16 cellular contexts compared by ENCODE assay signal in the genomic region with DNA sequence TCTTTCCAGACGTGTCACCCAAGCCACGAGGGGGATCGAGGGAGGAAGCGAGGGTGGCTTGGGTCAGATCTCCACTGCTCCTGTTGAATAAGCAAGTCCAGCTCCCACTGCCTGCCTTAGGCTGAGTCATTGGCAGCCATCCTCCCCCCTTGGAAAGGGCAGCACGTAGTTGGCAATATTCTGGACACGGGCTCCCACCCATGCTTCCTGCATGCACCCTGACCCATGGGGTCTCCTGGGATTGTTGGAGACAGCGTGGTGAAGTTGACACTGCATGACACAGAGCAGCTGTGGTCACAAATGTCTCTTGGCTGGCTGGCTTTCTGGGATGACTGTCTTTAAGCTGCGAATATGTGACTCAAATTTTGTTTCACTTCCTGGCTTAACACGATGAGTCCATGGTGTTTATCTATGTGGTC. TPM values are rescaled to one million over a fixed set of nuclear protein-coding genes. Genes with fewer than 3 reads are reported as not detected.
DNase-seq lines count a peak whose midpoint lies in the region; TF ChIP-seq lines count a peak whose summit lies in the region.
"Had no signal": no experiment of that assay in that cellular context is flagged by ENCODE, and none has a peak within 500 bp of the region (broad histone marks: within the 10 kb centered on the region; RNA-seq: fewer than 3 reads in every experiment).

No MANE protein-coding gene starts in this region.

- H2BK15ac ChIP-seq in neuronal stem cell (ENCODE audit: low read length): no peak overlapping the region

- no peaks in the 10 kb centered on the region for H3K36me3 ChIP-seq in ACC112 (ENCODE audit: insufficient read depth, low read length)
- H3K36me3 ChIP-seq in brain microvascular endothelial cell (replicated peaks): no peaks in the 10 kb centered on the region
- H3K36me3 ChIP-seq in neuronal stem cell (replicated peaks in 1 of 2; ENCODE audit: control insufficient read depth in 2 of 2, insufficient read depth in 2 of 2, low read length in 2 of 2): no peaks in the 10 kb centered on the region
- H3K36me3 ChIP-seq in prostate gland: no peaks in the 10 kb centered on the region
- H3K36me3 ChIP-seq: upper lobe of right lung had no signal

- no peak overlapping the region for H2BK12ac ChIP-seq in neuronal stem cell (ENCODE audit: low read length)

- H4K91ac ChIP-seq in neuronal stem cell (ENCODE audit: low read depth, low read length, poor library complexity): no peak overlapping the region

- H3K27me3 ChIP-seq in ACC112 (ENCODE audit: insufficient read depth, low read length): no peaks in the 10 kb centered on the region
- H3K27me3 ChIP-seq in brain microvascular endothelial cell (replicated peaks): no peaks in the 10 kb centered on the region
- H3K27me3 ChIP-seq in neuronal stem cell (ENCODE audit: control insufficient read depth in 3 of 3, insufficient read depth in 3 of 3, low read depth in 1 of 3, low read length in 3 of 3): peaks cover 0 to 3% (median 0%) of the 10 kb centered on the region in 3 experiments
- H3K27me3 ChIP-seq in prostate gland (replicated peaks; ENCODE audit: insufficient read depth): no peaks in the 10 kb centered on the region
- H3K27me3 ChIP-seq: upper lobe of right lung had no signal

- H3K27ac ChIP-seq in ACC112 (ENCODE audit: low read depth, low read length) (no peak overlapping the region), brain microvascular endothelial cell (no peak overlapping the region), neuronal stem cell (replicated peaks; ENCODE audit: low read length) (no peak overlapping the region), prostate gland (no peak overlapping the region)
- H3K27ac ChIP-seq: upper lobe of right lung had no signal

- DNase-seq in HFFc6: peak; percentile 12
- peak; percentile 34 for DNase-seq in brain microvascular endothelial cell
- DNase-seq in neuronal stem cell (ENCODE audit: low spot score): no peak
- DNase-seq in epidermal melanocyte (ENCODE audit: insufficient read length, low spot score): no peak
- no peak for DNase-seq in prostate gland (ENCODE audit: low spot score)
- DNase-seq in GOT3 (lab: John Stamatoyannopoulos, UW): no peak
- DNase-seq in GM10266 (ENCODE audit: extremely low spot score): no peak
- DNase-seq: activated CD4-positive, alpha-beta T cell treated with anti-CD3 and anti-CD28 coated beads, Interleukin-2, amount 10 ng/mL, durations not matched to agents 7 days and 5 days; DMS79; effector memory CD8-positive, alpha-beta T cell; NCI-H1092; stimulated activated CD4-positive, alpha-beta T cell treated with anti-CD3 and anti-CD28 coated beads, Interleukin-15, amount 100 ng/mL, for 24 hours; upper lobe of right lung had no signal

- H3K18ac ChIP-seq in neuronal stem cell (ENCODE audit: low read length): peak overlapping the region; percentile 3

- H3K9me3 Mint-ChIP-seq in HFFc6: no peaks in the 10 kb centered on the region
- H3K9me3 Mint-ChIP-seq: activated CD4-positive, alpha-beta T cell treated with anti-CD3 and anti-CD28 coated beads, Interleukin-2, amount 10 ng/mL, durations not matched to agents 7 days and 5 days; effector memory CD8-positive, alpha-beta T cell; GM23338 had no signal

- intact Hi-C loops in prostate gland (cut with DNase I): no loop called here

- in situ Hi-C loops in brain microvascular endothelial cell (cut with HindIII; ENCODE audit: low pct_ligation_motif_present, low sequenced_read_pairs): loop anchor here (25.0 kb wide), 1 partner anchor 155 kb away; no protein-coding TSS in a partner anchor

- H3K27me3 Mint-ChIP-seq in HFFc6 (ENCODE audit: insufficient read depth): peaks cover 10% of the 10 kb centered on the region

- TF ChIP-seq POLR2A in prostate gland (IDR thresholded peaks at IDR 0.05): no peak

- no peak overlapping the region for H3K4me2 ChIP-seq in neuronal stem cell (ENCODE audit: insufficient read depth, low read length, poor library complexity, severe bottlenecking)
- H3K4me2 ChIP-seq: GM23338 had no signal

- H3K36me3 Mint-ChIP-seq in HFFc6 (ENCODE audit: low read depth): no peaks in the 10 kb centered on the region

- no peaks in the 10 kb centered on the region for H3K9me3 ChIP-seq in neuronal stem cell (replicated peaks in 1 of 2; ENCODE audit: control insufficient read depth in 2 of 2, insufficient read depth in 1 of 2, low read depth in 1 of 2, low read length in 2 of 2)
- no peaks in the 10 kb centered on the region for H3K9me3 ChIP-seq in prostate gland
- H3K9me3 ChIP-seq: upper lobe of right lung had no signal

- H3K4me3 ChIP-seq in ACC112 (ENCODE audit: low read depth, low read length) (0 out of 2 replicates have a peak overlapping the region, but pooled peaks have one; percentile 16), brain microvascular endothelial cell (ENCODE audit: low read depth, low read length) (no peak overlapping the region), neuronal stem cell (ENCODE audit: low read length in 2 of 2) (no peak overlapping the region), prostate gland (no peak overlapping the region)
- H3K4me3 ChIP-seq: GM23338, upper lobe of right lung had no signal

- H3K4me3 Mint-ChIP-seq in HFFc6: peak overlapping the region; percentile 41; the same call in 1 of the 2 replicates
- H3K4me3 Mint-ChIP-seq: activated CD4-positive, alpha-beta T cell treated with anti-CD3 and anti-CD28 coated beads, Interleukin-2, amount 10 ng/mL, durations not matched to agents 7 days and 5 days; effector memory CD8-positive, alpha-beta T cell; GM23338 had no signal

- H3K4me1 ChIP-seq in ACC112 (ENCODE audit: control insufficient read depth, insufficient read depth, low read length, unreplicated experiment) (peaks cover 15% of the 10 kb centered on the region), neuronal stem cell (ENCODE audit: control insufficient read depth in 2 of 2, insufficient read depth in 1 of 2, low read depth in 1 of 2, low read length in 2 of 2) (peaks cover 0 to 4% of the 10 kb centered on the region in 2 donors), prostate gland (replicated peaks) (no peaks in the 10 kb centered on the region)
- H3K4me1 ChIP-seq: upper lobe of right lung had no signal

- H3K79me1 ChIP-seq in neuronal stem cell (ENCODE audit: low read depth, low read length): no peaks in the 10 kb centered on the region

- no peak overlapping the region for H3K27ac Mint-ChIP-seq in HFFc6
- H3K27ac Mint-ChIP-seq: activated CD4-positive, alpha-beta T cell treated with anti-CD3 and anti-CD28 coated beads, Interleukin-2, amount 10 ng/mL, durations not matched to agents 7 days and 5 days; GM23338 had no signal

- H3K4me1 Mint-ChIP-seq in HFFc6 (ENCODE audit: low read depth): peaks cover 43% of the 10 kb centered on the region
- H3K4me1 Mint-ChIP-seq: activated CD4-positive, alpha-beta T cell treated with anti-CD3 and anti-CD28 coated beads, Interleukin-2, amount 10 ng/mL, durations not matched to agents 7 days and 5 days had no signal

- no peak overlapping the region for H2BK120ac ChIP-seq in neuronal stem cell (ENCODE audit: low read depth, low read length)

- no peak for TF ChIP-seq CTCF in HFFc6 (IDR thresholded peaks at IDR 0.05)
- no peak for TF ChIP-seq CTCF in brain microvascular endothelial cell (IDR thresholded peaks at IDR 0.05; ENCODE audit: low read depth, low read length, missing control alignments)
- TF ChIP-seq CTCF in prostate gland (IDR thresholded peaks at IDR 0.05): no peak
- no peak for TF ChIP-seq CTCF in GM10266 (IDR thresholded peaks at IDR 0.05; ENCODE audit: control insufficient read depth, insufficient read depth, low read depth, missing control alignments)

- H3K4ac ChIP-seq in neuronal stem cell (ENCODE audit: low read length): no peak overlapping the region

- H2BK5ac ChIP-seq in neuronal stem cell (ENCODE audit: low read length): no peak overlapping the region

- no peak overlapping the region for H4K8ac ChIP-seq in neuronal stem cell (ENCODE audit: low read depth, low read length)

- no peak overlapping the region for H3K14ac ChIP-seq in neuronal stem cell (ENCODE audit: low read length)

- no peak overlapping the region for H3K23ac ChIP-seq in neuronal stem cell (ENCODE audit: low read depth, low read length, poor library complexity)

- WGBS in neuronal stem cell (ENCODE audit: extremely low coverage in 2 of 2, insufficient read length in 2 of 2, insufficient replicate concordance in 1 of 2), 2 donors: no CpG with 5 or more reads among the region's 9 CpGs
- WGBS in prostate gland: 83% methylated on average over 9 of the region's 9 CpGs

- H3K9ac ChIP-seq in neuronal stem cell (ENCODE audit: low read depth, low read length, poor library complexity): no peak overlapping the region

- H2AK5ac ChIP-seq in neuronal stem cell (ENCODE audit: low read depth, low read length): peak overlapping the region; percentile 20

- H2AFZ ChIP-seq in ACC112 (ENCODE audit: low read length, unreplicated experiment): no peak overlapping the region
- no peak overlapping the region for H2AFZ ChIP-seq in neuronal stem cell (ENCODE audit: low read length)
- H2AFZ ChIP-seq: GM23338 had no signal

- H3K79me2 ChIP-seq in ACC112 (ENCODE audit: control insufficient read depth, insufficient read depth, low read length, unreplicated experiment): no peaks in the 10 kb centered on the region

RNA-seq across cellular contexts. Expression of gene BTBD16, which starts 11.2 kb away (rescaled TPM):
- not detected for total RNA-seq in HFFc6 (2021; fragmentation: NEBNext Ultra II Directional; extraction: Animal tissue kit (Norgen Biotek cat#: 25700))
- not detected for polyA plus RNA-seq in neuronal stem cell (2013, experiment 1 of 2)
- polyA plus RNA-seq in neuronal stem cell (2013, experiment 2 of 2): not detected
- total RNA-seq in prostate gland: under 1 TPM in 1 of 2 donors, not detected in 1; 0.62 TPM
- total RNA-seq: activated CD4-positive, alpha-beta T cell treated with anti-CD3 and anti-CD28 coated beads, Interleukin-2, amount 10 ng/mL, durations not matched to agents 7 days and 5 days; GM23338; T-helper 2 cell treated with Interferon-gamma antibody and Interleukin-4, amounts not matched to agents 100 ng/mL and 5 ng/mL, for 36 hours had no signal
- polyA plus RNA-seq: GM23338 had no signal

Comparison
In these comparisons a context has a peak if more than half of its experiments do, and no peak if none do; other contexts are left out.
1. DNase-seq: peak in HFFc6 (single experiment) and brain microvascular endothelial cell (single experiment); none in neuronal stem cell (single experiment), epidermal melanocyte (single experiment), prostate gland (single experiment), GOT3 (single experiment) and GM10266 (single experiment).